In the genomic region with DNA sequence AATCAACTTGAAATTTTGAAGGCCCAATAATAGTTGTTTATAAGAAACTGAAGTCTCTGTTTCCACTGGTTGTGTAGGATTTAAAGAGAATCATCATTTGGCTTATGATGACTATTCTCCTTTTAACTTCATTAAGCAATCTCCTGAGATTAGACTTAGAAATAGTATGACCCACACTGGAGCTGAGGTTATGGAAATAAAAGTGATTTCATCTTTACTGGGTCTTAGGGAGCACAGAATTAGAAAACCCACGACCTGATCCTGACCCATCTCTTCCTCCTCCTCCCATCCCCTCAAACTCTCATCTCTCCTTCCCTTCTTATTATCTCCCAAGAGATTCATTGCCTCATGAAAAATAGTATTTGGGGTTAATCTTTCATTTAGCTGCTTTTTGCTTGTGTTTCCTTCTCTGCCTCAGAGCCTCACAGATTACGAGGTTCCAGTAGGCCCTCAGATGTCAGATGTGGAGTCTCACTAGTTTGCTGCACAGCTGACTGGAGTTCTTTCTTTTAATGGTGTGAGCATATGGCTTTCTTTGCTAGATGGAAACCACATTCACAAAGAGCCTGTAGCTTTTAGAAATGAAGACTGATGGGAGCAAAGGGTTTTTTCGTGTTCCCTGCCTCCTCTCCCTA, we compare ENCODE assay signal across 17 cellular contexts.
"Had no signal": no experiment of that assay in that cellular context is flagged by ENCODE, and none has a peak within 500 bp of the region (broad histone marks: within the 10 kb centered on the region; RNA-seq: fewer than 3 reads in every experiment).

No MANE protein-coding gene starts in this region.

- H3K27me3 Mint-ChIP-seq: activated CD4-positive, alpha-beta memory T cell treated with anti-CD3 and anti-CD28 coated beads for 36 hours; activated naive CD8-positive, alpha-beta T cell treated with anti-CD3 and anti-CD28 coated beads, Interleukin-2, amount 10 ng/mL, durations not matched to agents 7 days and 5 days; type B pancreatic cell had no signal

- H3K4me3 Mint-ChIP-seq: activated CD4-positive, alpha-beta memory T cell treated with anti-CD3 and anti-CD28 coated beads for 36 hours; activated naive CD4-positive, alpha-beta T cell treated with anti-CD3 and anti-CD28 coated beads for 36 hours; activated naive CD8-positive, alpha-beta T cell treated with anti-CD3 and anti-CD28 coated beads, Interleukin-2, amount 10 ng/mL, durations not matched to agents 7 days and 5 days; type B pancreatic cell had no signal

- H3K27me3 ChIP-seq: foreskin keratinocyte, spleen, vagina had no signal

- H3K4me3 ChIP-seq: spleen, thoracic aorta, vagina had no signal

- H3K27ac Mint-ChIP-seq: activated CD4-positive, alpha-beta memory T cell treated with anti-CD3 and anti-CD28 coated beads for 36 hours; activated naive CD4-positive, alpha-beta T cell treated with anti-CD3 and anti-CD28 coated beads for 36 hours; activated naive CD8-positive, alpha-beta T cell treated with anti-CD3 and anti-CD28 coated beads, Interleukin-2, amount 10 ng/mL, durations not matched to agents 7 days and 5 days; type B pancreatic cell had no signal

- H3K27ac ChIP-seq: epithelial cell of prostate, foreskin keratinocyte, spleen, thoracic aorta, vagina had no signal

- ATAC-seq: foreskin keratinocyte had no signal

- H3K9me3 ChIP-seq: spleen, thoracic aorta, vagina had no signal

- DNase-seq: activated CD4-positive, alpha-beta memory T cell treated with anti-CD3 and anti-CD28 coated beads for 36 hours; activated CD4-positive, alpha-beta T cell treated with anti-CD3 and anti-CD28 coated beads for 48 hours; activated naive CD4-positive, alpha-beta T cell treated with anti-CD3 and anti-CD28 coated beads for 36 hours; activated naive CD8-positive, alpha-beta T cell treated with anti-CD3 and anti-CD28 coated beads, Interleukin-2, amount 10 ng/mL, durations not matched to agents 7 days and 5 days; activated T-cell treated with anti-CD3 and anti-CD28 coated beads, Interleukin-2, amount 50 U/mL, for 48 hours; amygdala; foreskin keratinocyte; hypothalamus; nucleus accumbens; posterior cingulate gyrus; spleen; stimulated activated CD4-positive, alpha-beta T cell treated with anti-CD3 and anti-CD28 coated beads, Interleukin-4, amount 100 ng/mL, for 1 hour; stimulated activated naive CD4-positive, alpha-beta T cell treated with Interleukin-2 at 50 U/mL for 16 hours had no signal

- H3K9me3 Mint-ChIP-seq: activated CD4-positive, alpha-beta memory T cell treated with anti-CD3 and anti-CD28 coated beads for 36 hours; activated naive CD4-positive, alpha-beta T cell treated with anti-CD3 and anti-CD28 coated beads for 36 hours; activated naive CD8-positive, alpha-beta T cell treated with anti-CD3 and anti-CD28 coated beads, Interleukin-2, amount 10 ng/mL, durations not matched to agents 7 days and 5 days; type B pancreatic cell had no signal

- H3K4me1 ChIP-seq: foreskin keratinocyte had no signal

- H3K36me3 ChIP-seq: thoracic aorta, vagina had no signal
